ENCODE assay signal across 18 cellular contexts in genomic region chr9:98333703-98334582, GRCh38.
DNase-seq lines count a peak whose midpoint lies in the region; ATAC-seq, FAIRE-seq and TF ChIP-seq lines count a peak whose summit lies in the region.
"Had no signal": no experiment of that assay in that cellular context is flagged by ENCODE, and none has a peak within 500 bp of the region (broad histone marks: within the 10 kb centered on the region; RNA-seq: fewer than 3 reads in every experiment).

No MANE protein-coding gene starts in this region.

- TF ChIP-seq CTCF in LNCaP clone FGC (IDR thresholded peaks at IDR 0.05; ENCODE audit: control insufficient read depth, extremely low read depth, insufficient read depth) (no peak), astrocyte of the spinal cord (IDR thresholded peaks at IDR 0.05; ENCODE audit: low read depth, low read length) (no peak), keratinocyte (optimal IDR thresholded peaks at IDR 0.05 in 1 of 3, IDR thresholded peaks at IDR 0.05 in 1 of 3, conservative IDR thresholded peaks at IDR 0.05 in 1 of 3; ENCODE audit: extremely low read depth in 1 of 3, insufficient read depth in 2 of 3, low read length in 3 of 3) (no peak)

- no peak overlapping the region for H3K9ac ChIP-seq in keratinocyte (ENCODE audit: control insufficient read depth, extremely low read depth, insufficient read depth, low read length)

- H3K79me2 ChIP-seq in keratinocyte (ENCODE audit: control insufficient read depth, insufficient read depth, low read length) = no peaks in the 10 kb centered on the region

- H3K9me3 ChIP-seq in keratinocyte (ENCODE audit: control insufficient read depth, low read depth, low read length) = no peaks in the 10 kb centered on the region
- H3K9me3 ChIP-seq: mucosa of descending colon, right atrium auricular region had no signal

- in situ Hi-C loops in astrocyte of the spinal cord (cut with HindIII; ENCODE audit: low sequenced_read_pairs) = no loop called here

- peak; percentile 95 for FAIRE-seq in keratinocyte (lab: Jason Lieb, UNC)

- H3K4me3 ChIP-seq in LNCaP clone FGC (ENCODE audit: low read depth, low read length) (no peak overlapping the region), astrocyte of the spinal cord (ENCODE audit: low read depth, low read length) (no peak overlapping the region), keratinocyte (ENCODE audit: control insufficient read depth in 2 of 3, extremely low read depth in 1 of 3, insufficient read depth in 2 of 3, low read depth in 1 of 3, low read length in 3 of 3) (no peak overlapping the region)
- H3K4me3 ChIP-seq: mucosa of descending colon, right atrium auricular region, tibial nerve had no signal

- peak overlapping the region; percentile 38 for H3K27ac ChIP-seq in keratinocyte (ENCODE audit: control insufficient read depth, insufficient read depth, low read length)
- H3K27ac ChIP-seq: right atrium auricular region, tibial nerve had no signal

- no peaks in the 10 kb centered on the region for H3K36me3 ChIP-seq in keratinocyte (ENCODE audit: control insufficient read depth in 2 of 2, extremely low read depth in 1 of 2, insufficient read depth in 2 of 2, low read length in 2 of 2)
- H3K36me3 ChIP-seq: right atrium auricular region, tibial nerve had no signal

- ATAC-seq in GM21786 (IDR thresholded peaks at IDR 0.05; ENCODE audit: unreplicated experiment) = no peak
- ATAC-seq: mucosa of descending colon had no signal

- peak overlapping the region; percentile 30 for H3K4me2 ChIP-seq in keratinocyte (ENCODE audit: control insufficient read depth, extremely low read depth, insufficient read depth, low read depth, low read length)

- dilution Hi-C loops in keratinocyte (cut with MboI; ENCODE audit: extremely low pct_ligation_motif_present, low sequenced_read_pairs) = no loop called here

- no peaks in the 10 kb centered on the region for H4K20me1 ChIP-seq in keratinocyte (ENCODE audit: control insufficient read depth, extremely low read depth, insufficient read depth, low read length)

- peak; percentile 82 for DNase-seq in AG20443 (ENCODE audit: low spot score)
- DNase-seq in LNCaP clone FGC (ENCODE audit: low read depth) = peak; percentile 43
- peak; percentile 55 for DNase-seq in astrocyte of the spinal cord (ENCODE audit: low read depth, low spot score)
- no peak for DNase-seq in keratinocyte (ENCODE audit: low read depth, low spot score)
- DNase-seq in activated T-cell treated with anti-CD3 and anti-CD28 coated beads, Interleukin-2, amount 50 U/mL, for 1 hour = no peak
- DNase-seq in SIG-M5 treated with dmso at 0.1 percent for 504 hours (lab: John Stamatoyannopoulos, UW; ENCODE audit: unreplicated experiment) = no peak
- DNase-seq in activated gamma-delta T cell treated with Interleukin-2 at 50 U/mL for 16 hours = no peak
- DNase-seq: activated CD4-positive, alpha-beta T cell treated with anti-CD3 and anti-CD28 coated beads, Interleukin-2, amount 10 ng/mL, durations not matched to agents 7 days and 5 days; activated naive CD4-positive, alpha-beta T cell; C1 segment of cervical spinal cord; hypothalamus; mucosa of descending colon; NCI-H1092; NCI-H510A; SIG-M5 had no signal

- H2AFZ ChIP-seq in keratinocyte (ENCODE audit: control insufficient read depth, low read length) = peak overlapping the region; percentile 38

- peaks cover 24% of the 10 kb centered on the region for H3K4me1 ChIP-seq in keratinocyte (ENCODE audit: control insufficient read depth, extremely low read depth, insufficient read depth, low read length)
- H3K4me1 ChIP-seq: right atrium auricular region, tibial nerve had no signal

- peaks cover 3% of the 10 kb centered on the region for H3K27me3 ChIP-seq in keratinocyte (ENCODE audit: control insufficient read depth, extremely low read depth, insufficient read depth, low read length)
- H3K27me3 ChIP-seq: right atrium auricular region, tibial nerve had no signal

- no peaks in the 10 kb centered on the region for H3K9me1 ChIP-seq in keratinocyte (ENCODE audit: control insufficient read depth, extremely low read depth, insufficient read depth, low read length)

Comparison
In these comparisons a context has a peak if more than half of its experiments do, and no peak if none do; other contexts are left out.
1. DNase-seq: peak in AG20443 (single experiment), LNCaP clone FGC (single experiment) and astrocyte of the spinal cord (single experiment); none in keratinocyte (single experiment), activated T-cell treated with anti-CD3 and anti-CD28 coated beads, Interleukin-2, amount 50 U/mL, for 1 hour (single experiment), SIG-M5 treated with dmso at 0.1 percent for 504 hours (single experiment) and activated gamma-delta T cell treated with Interleukin-2 at 50 U/mL for 16 hours (single experiment).